ENCODE assay signal across 1 cellular context in genomic region chr3:122383915-122384697, GRCh38.
TF ChIP-seq lines count a peak whose summit lies in the region.

Gene FAM162A, plus strand, starts transcription at chr3:122384182. Its CDS starts 84 bp downstream, at chr3:122384266.

TF ChIP-seq in HEK293, 187 proteins besides CTCF, POLR2A, EP300 and RAD21 (continued from another document and continues in another):
- no peak for TF ChIP-seq PRDM2 (tag by site-specific recombination; IDR thresholded peaks at IDR 0.05; ENCODE audit: borderline replicate concordance)
- no peak for TF ChIP-seq ZNF747 (tag by site-specific recombination; IDR thresholded peaks at IDR 0.05)
- no peak for TF ChIP-seq ZNF211 (tag by site-specific recombination; IDR thresholded peaks at IDR 0.05; ENCODE audit: low read depth)
- no peak for TF ChIP-seq ZNF548 (tag by site-specific recombination; IDR thresholded peaks at IDR 0.05)
- TF ChIP-seq ZNF121 (tag by site-specific recombination; IDR thresholded peaks at IDR 0.05) = no peak
- no peak for TF ChIP-seq ZNF280C (tag by site-specific recombination; IDR thresholded peaks at IDR 0.05)
- no peak for TF ChIP-seq ZNF830 (tag by site-specific recombination; IDR thresholded peaks at IDR 0.05; ENCODE audit: low read depth)
- TF ChIP-seq ZNF777 (tag by site-specific recombination; IDR thresholded peaks at IDR 0.05; ENCODE audit: borderline replicate concordance) = no peak
- no peak for TF ChIP-seq ZNF202 (tag by site-specific recombination; IDR thresholded peaks at IDR 0.05; ENCODE audit: borderline replicate concordance)
- TF ChIP-seq SCRT2 (tag by site-specific recombination; IDR thresholded peaks at IDR 0.05) = 0 out of 2 replicates have a peak, but pooled peaks have one; percentile 11
- no peak for TF ChIP-seq KLF8 (tag by site-specific recombination; IDR thresholded peaks at IDR 0.05)
- TF ChIP-seq ZBTB21 (tag by site-specific recombination; IDR thresholded peaks at IDR 0.05) = peak; percentile 47; the same call in 1 of the 2 replicates
- TF ChIP-seq HOXC10 (CRISPR knock-in tag; IDR thresholded peaks at IDR 0.05) = no peak
- TF ChIP-seq ZNF629 (tag by site-specific recombination; IDR thresholded peaks at IDR 0.05) = peak; percentile 59
- no peak for TF ChIP-seq ZNF426 (tag by site-specific recombination; IDR thresholded peaks at IDR 0.05)
- 0 out of 2 replicates have a peak, but pooled peaks have one; percentile 27 for TF ChIP-seq WT1 (tag by site-specific recombination; IDR thresholded peaks at IDR 0.05)
- TF ChIP-seq SCRT1 (tag by site-specific recombination; IDR thresholded peaks at IDR 0.05; ENCODE audit: borderline replicate concordance) = no peak
- no peak for TF ChIP-seq ZNF132 (tag by site-specific recombination; IDR thresholded peaks at IDR 0.05; ENCODE audit: borderline replicate concordance)
- TF ChIP-seq YY2 (tag by site-specific recombination; IDR thresholded peaks at IDR 0.05) = no peak
- TF ChIP-seq ZSCAN30 (tag by site-specific recombination; IDR thresholded peaks at IDR 0.05) = peak; percentile 51; the same call in 1 of the 2 replicates
- no peak for TF ChIP-seq AEBP2 (tag by site-specific recombination; IDR thresholded peaks at IDR 0.05; ENCODE audit: borderline replicate concordance)
- no peak for TF ChIP-seq ZNF645 (tag by site-specific recombination; IDR thresholded peaks at IDR 0.05)
- 0 out of 2 replicates have a peak, but pooled peaks have one; percentile 37 for TF ChIP-seq KLF17 (tag by site-specific recombination; IDR thresholded peaks at IDR 0.05)
- TF ChIP-seq ZNF510 (tag by site-specific recombination; IDR thresholded peaks at IDR 0.05; ENCODE audit: insufficient replicate concordance) = peak; percentile 37
- no peak for TF ChIP-seq ELK4 (IDR thresholded peaks at IDR 0.05; ENCODE audit: borderline replicate concordance, low read depth, low read length)
- no peak for TF ChIP-seq ZNF623 (tag by site-specific recombination; IDR thresholded peaks at IDR 0.05)
- TF ChIP-seq ZNF654 (tag by site-specific recombination; IDR thresholded peaks at IDR 0.05; ENCODE audit: low read depth) = no peak
- peak; percentile 45 for TF ChIP-seq ZNF692 (tag by site-specific recombination; IDR thresholded peaks at IDR 0.05)
- no peak for TF ChIP-seq ZNF26 (tag by site-specific recombination; IDR thresholded peaks at IDR 0.05)
- no peak for TF ChIP-seq ZNF140 (tag by site-specific recombination; IDR thresholded peaks at IDR 0.05)
- TF ChIP-seq ZSCAN16 (tag by site-specific recombination; IDR thresholded peaks at IDR 0.05) = no peak
- no peak for TF ChIP-seq ZNF571 (tag by site-specific recombination; IDR thresholded peaks at IDR 0.05)
- no peak for TF ChIP-seq PRDM4 (tag by site-specific recombination; IDR thresholded peaks at IDR 0.05)
- TF ChIP-seq ZNF2 (tag by site-specific recombination; IDR thresholded peaks at IDR 0.05) = peak; percentile 35; the same call in 1 of the 2 replicates
- no peak for TF ChIP-seq ZBTB7A (tag by site-specific recombination; IDR thresholded peaks at IDR 0.05; ENCODE audit: low read depth)
- TF ChIP-seq ZNF791 (tag by site-specific recombination; IDR thresholded peaks at IDR 0.05) = no peak
- TF ChIP-seq ZSCAN5A (tag by site-specific recombination; IDR thresholded peaks at IDR 0.05) = 0 out of 2 replicates have a peak, but pooled peaks have one; percentile 60
- peak; percentile 77 for TF ChIP-seq EGR2 (tag by site-specific recombination; IDR thresholded peaks at IDR 0.05; ENCODE audit: low read depth)
- no peak for TF ChIP-seq ZNF664 (tag by site-specific recombination; IDR thresholded peaks at IDR 0.05)
- peak; percentile 57; the same call in 1 of the 2 replicates for TF ChIP-seq SP7 (tag by site-specific recombination; IDR thresholded peaks at IDR 0.05)
- TF ChIP-seq ZNF585B (tag by site-specific recombination; IDR thresholded peaks at IDR 0.05) = no peak
- no peak for TF ChIP-seq ZNF184 (tag by site-specific recombination; IDR thresholded peaks at IDR 0.05)
